ENCODE assay signal across 26 cellular contexts in the genomic region with DNA sequence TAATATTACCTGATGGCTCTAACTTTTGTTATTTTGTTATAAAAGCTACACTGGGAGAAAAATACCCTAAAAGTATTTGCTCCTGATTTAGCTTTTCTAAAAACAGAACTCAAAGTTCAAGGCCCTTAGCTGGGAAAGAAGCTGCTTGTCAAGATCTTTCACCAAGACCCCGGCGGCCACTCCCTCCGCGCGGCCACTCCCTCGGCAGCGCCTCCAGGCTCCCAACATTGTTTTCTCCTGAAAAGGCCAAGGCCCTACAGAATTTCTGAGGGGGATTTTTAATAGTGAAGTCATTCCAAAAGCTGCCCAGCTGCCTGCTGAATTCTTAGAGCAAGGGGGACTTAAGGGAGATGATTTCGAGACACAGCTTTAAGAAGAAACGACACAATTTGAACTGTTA.
A peak's percentile ranks its signal among the peaks of the same experiment; 100 is the strongest.
DNase-seq lines count a peak whose midpoint lies in the region; ATAC-seq and TF ChIP-seq lines count a peak whose summit lies in the region.
"Had no signal": no experiment of that assay in that cellular context is flagged by ENCODE, and none has a peak within 500 bp of the region (broad histone marks: within the 10 kb centered on the region; RNA-seq: fewer than 3 reads in every experiment).

No MANE protein-coding gene starts in this region.

- H3K9me3 ChIP-seq in left ventricle myocardium inferior (replicated peaks) (no peaks in the 10 kb centered on the region), transverse colon (no peaks in the 10 kb centered on the region)
- H3K9me3 ChIP-seq: breast epithelium had no signal

- H3K4me1 Mint-ChIP-seq in osteocyte (ENCODE audit: unreplicated experiment) = peaks cover 33% of the 10 kb centered on the region
- H3K4me1 Mint-ChIP-seq: CD4-positive, alpha-beta memory T cell; naive thymus-derived CD8-positive, alpha-beta T cell; stimulated activated memory B cell treated with anti-CD40 and anti-IgM and Interleukin-4, amounts not matched to agents 10 μg/mL and 1 μg/mL and 100 μg/mL, for 72 hours had no signal

- TF ChIP-seq CTCF in left ventricle myocardium inferior (IDR thresholded peaks at IDR 0.05; ENCODE audit: borderline replicate concordance) (no peak), osteocyte (IDR thresholded peaks at IDR 0.05) (no peak), transverse colon (IDR thresholded peaks at IDR 0.05) (no peak)

- peak overlapping the region; percentile 71 for H3K27ac ChIP-seq in left ventricle myocardium inferior (replicated peaks)
- H3K27ac ChIP-seq in transverse colon = peak overlapping the region in 3 of 4 donors; percentile 32 to 58 (median 55)
- H3K27ac ChIP-seq: breast epithelium had no signal

- no peak overlapping the region for H3K4me3 ChIP-seq in left ventricle myocardium inferior
- no peak overlapping the region for H3K4me3 ChIP-seq in transverse colon
- H3K4me3 ChIP-seq: breast epithelium had no signal

- peak overlapping the region; percentile 73 for H3K27ac Mint-ChIP-seq in osteocyte (ENCODE audit: unreplicated experiment)
- H3K27ac Mint-ChIP-seq: CD4-positive, alpha-beta memory T cell; HFFc6; naive thymus-derived CD8-positive, alpha-beta T cell; stimulated activated memory B cell treated with anti-CD40 and anti-IgM and Interleukin-4, amounts not matched to agents 10 μg/mL and 1 μg/mL and 100 μg/mL, for 72 hours; WTC11 had no signal

- H3K9me3 Mint-ChIP-seq in osteocyte (ENCODE audit: unreplicated experiment) = no peaks in the 10 kb centered on the region
- H3K9me3 Mint-ChIP-seq: CD4-positive, alpha-beta memory T cell; HFFc6; naive thymus-derived CD8-positive, alpha-beta T cell; stimulated activated memory B cell treated with anti-CD40 and anti-IgM and Interleukin-4, amounts not matched to agents 10 μg/mL and 1 μg/mL and 100 μg/mL, for 72 hours; WTC11 had no signal

- WGBS in transverse colon (ENCODE audit: low coverage in 1 of 2), 2 donors = 48 to 59% methylated on average over 3 to 9 of the region's 9 CpGs

- peak; percentile 54 for ATAC-seq in Right ventricle myocardium inferior
- ATAC-seq: naive thymus-derived CD8-positive, alpha-beta T cell; stimulated activated memory B cell treated with anti-CD40 and anti-IgM and Interleukin-4, amounts not matched to agents 10 μg/mL and 1 μg/mL and 100 μg/mL, for 72 hours; WTC11 had no signal

- H3K4me1 ChIP-seq in left ventricle myocardium inferior = peaks cover 23% of the 10 kb centered on the region
- H3K4me1 ChIP-seq in transverse colon = peaks cover 3 to 12% (median 5%) of the 10 kb centered on the region in 4 donors
- H3K4me1 ChIP-seq: breast epithelium had no signal

- H3K4me3 Mint-ChIP-seq in osteocyte (ENCODE audit: unreplicated experiment) = no peak overlapping the region
- H3K4me3 Mint-ChIP-seq: CD4-positive, alpha-beta memory T cell; HFFc6; naive thymus-derived CD8-positive, alpha-beta T cell; stimulated activated memory B cell treated with anti-CD40 and anti-IgM and Interleukin-4, amounts not matched to agents 10 μg/mL and 1 μg/mL and 100 μg/mL, for 72 hours; WTC11 had no signal

- intact Hi-C loops in Right ventricle myocardium inferior (cut with DNase I) (no loop called here), cardiac septum (cut with DNase I) (no loop called here), left ventricle myocardium inferior (cut with micrococcal nuclease) (no loop called here), transverse colon (cut with DNase I; ENCODE audit: low total_unique reads) (no loop called here)

- no peaks in the 10 kb centered on the region for H3K27me3 Mint-ChIP-seq in osteocyte (ENCODE audit: unreplicated experiment)

- TF ChIP-seq POLR2A in transverse colon (IDR thresholded peaks at IDR 0.05) = no peak

- in situ Hi-C loops in transverse colon (cut with MboI; ENCODE audit: low pct_ligation_motif_present in 1 of 4, low pct_unique_long_range_greater_than_20kb in 1 of 4, low sequenced_read_pairs in 3 of 4) = no loop called here

- H3K36me3 Mint-ChIP-seq in osteocyte (ENCODE audit: unreplicated experiment) = peaks cover 51% of the 10 kb centered on the region
- H3K36me3 Mint-ChIP-seq: CD4-positive, alpha-beta memory T cell; naive thymus-derived CD8-positive, alpha-beta T cell; stimulated activated memory B cell treated with anti-CD40 and anti-IgM and Interleukin-4, amounts not matched to agents 10 μg/mL and 1 μg/mL and 100 μg/mL, for 72 hours; WTC11 had no signal

- peaks cover 3% of the 10 kb centered on the region for H3K36me3 ChIP-seq in left ventricle myocardium inferior
- no peaks in the 10 kb centered on the region for H3K36me3 ChIP-seq in transverse colon
- H3K36me3 ChIP-seq: breast epithelium had no signal

- H3K27me3 ChIP-seq in left ventricle myocardium inferior (ENCODE audit: low read depth) = no peaks in the 10 kb centered on the region
- no peaks in the 10 kb centered on the region for H3K27me3 ChIP-seq in transverse colon
- H3K27me3 ChIP-seq: breast epithelium had no signal

- no peak for DNase-seq in Right ventricle myocardium inferior (ENCODE audit: missing footprints)
- DNase-seq in cardiac septum (ENCODE audit: low spot score) = no peak
- peak; percentile 41 for DNase-seq in left ventricle myocardium inferior
- no peak for DNase-seq in osteocyte (ENCODE audit: extremely low spot score, unreplicated experiment)
- peak; percentile 63 for DNase-seq in transverse colon
- no peak for DNase-seq in HUDEP-2 (lab: John Stamatoyannopoulos, UW; ENCODE audit: unreplicated experiment in 76 of 76)
- DNase-seq in HK-2 (ENCODE audit: unreplicated experiment) = no peak
- DNase-seq in stimulated activated CD4-positive, alpha-beta T cell treated with anti-CD3 and anti-CD28 coated beads, Interleukin-2, amount 100 ng/mL, for 24 hours = no peak
- DNase-seq: 8988T; activated CD4-positive, alpha-beta T cell treated with anti-CD3 and anti-CD28 coated beads, Interleukin-2, amount 50 U/mL, for 48 hours; activated effector memory CD4-positive, alpha-beta T cell treated with Interleukin-2 at 50 U/mL for 16 hours; CD4-positive, alpha-beta memory T cell; DMS153; GF-D8; HFFc6; hippocampal formation; naive thymus-derived CD8-positive, alpha-beta T cell; NCI-H2171; NCI-H526 treated with DMSO at 0.1 percent for 48 hours; posterior cingulate gyrus; RPMI8226; stimulated activated CD4-positive, alpha-beta T cell treated with anti-CD3 and anti-CD28 coated beads, Interleukin-1b, Interleukin-23, amount 100 ng/mL, for 48 hours; T-helper 9 cell had no signal

- no peak for TF ChIP-seq EP300 in transverse colon (IDR thresholded peaks at IDR 0.05; ENCODE audit: low read depth)

Comparison
In these comparisons a context has a peak if more than half of its experiments do, and no peak if none do; other contexts are left out.
1. DNase-seq: peak in left ventricle myocardium inferior (single experiment) and transverse colon (single experiment); none in Right ventricle myocardium inferior (single experiment), cardiac septum (single experiment), osteocyte (single experiment), HUDEP-2 (0 of 76), HK-2 (single experiment) and stimulated activated CD4-positive, alpha-beta T cell treated with anti-CD3 and anti-CD28 coated beads, Interleukin-2, amount 100 ng/mL, for 24 hours (0 of 2).